8 cellular contexts compared by ENCODE assay signal in genomic region chr17:8630802-8631553, GRCh38. TPM values are rescaled to one million over a fixed set of nuclear protein-coding genes. Genes with fewer than 3 reads are reported as not detected.
DNase-seq lines count a peak whose midpoint lies in the region; ATAC-seq and TF ChIP-seq lines count a peak whose summit lies in the region.

No MANE protein-coding gene starts in this region.

- CTCF ChIA-PET in OCI-LY7 (lab: Charles Lee; ENCODE audit: unreplicated experiment) = interaction anchor here (0.5 to 1.0 kb wide), 3 partner anchors 11 to 556 kb away, joined by 3 to 14 read pairs (median 3); no protein-coding TSS in a partner anchor

- intact Hi-C loops in OCI-LY7 (cut with micrococcal nuclease; ENCODE audit: unreplicated experiment) = loop anchor here (5.0 to 10.0 kb wide), 2 partner anchors 194 to 334 kb away; partner anchors contain the start of genes NDEL1 and PIK3R5

- no peaks in the 10 kb centered on the region for H3K27me3 ChIP-seq in HUES6 (ENCODE audit: control insufficient read depth, insufficient read depth, low read length)

- H3K9me2 ChIP-seq in OCI-LY7 (ENCODE audit: insufficient read depth, low read length) = no peaks in the 10 kb centered on the region

- H3K36me3 ChIP-seq in HUES6 (ENCODE audit: control insufficient read depth, insufficient read depth, low read length) = no peaks in the 10 kb centered on the region
- H3K36me3 ChIP-seq in OCI-LY7 (ENCODE audit: insufficient read depth, low read length) = no peaks in the 10 kb centered on the region

- TF ChIP-seq POLR2A in erythroblast (IDR thresholded peaks at IDR 0.05; ENCODE audit: low read length) = no peak

- H3K4me1 ChIP-seq in HUES6 (ENCODE audit: control insufficient read depth, insufficient read depth, low read length) (peaks cover 21% of the 10 kb centered on the region), OCI-LY7 (ENCODE audit: insufficient read depth, low read length, poor library complexity, severe bottlenecking) (peaks cover 23% of the 10 kb centered on the region)

- POLR2A ChIA-PET in OCI-LY7 (lab: Charles Lee) = interaction anchor here (0.6 to 1.0 kb wide), 2 partner anchors 194 to 227 kb away, joined by 4 to 8 read pairs; no protein-coding TSS in a partner anchor

- ATAC-seq in GM21447 (IDR thresholded peaks at IDR 0.05; ENCODE audit: unreplicated experiment) = peak; percentile 98

- BruUV-seq in OCI-LY7 (replicated peaks; lab: Mats Ljungman, UMichigan) = no TSS peak

- H3K9ac ChIP-seq in HUES6 (ENCODE audit: low read length) = peak overlapping the region; percentile 84

- H3K9me3 ChIP-seq in HUES6 (ENCODE audit: control insufficient read depth, insufficient read depth, low read depth, low read length) (no peaks in the 10 kb centered on the region), OCI-LY7 (ENCODE audit: low read length) (no peaks in the 10 kb centered on the region)

- peak; percentile 63 for TF ChIP-seq CTCF in OCI-LY7 (conservative IDR thresholded peaks at IDR 0.05; ENCODE audit: low read length)

- H3K27ac ChIP-seq in HUES6 (ENCODE audit: low read depth, low read length) (peak overlapping the region; percentile 73), OCI-LY7 (ENCODE audit: low read depth, low read length, poor library complexity, severe bottlenecking) (peak overlapping the region; percentile 57)

- peak overlapping the region; percentile 98 for H2AFZ ChIP-seq in OCI-LY7 (ENCODE audit: low read length)

- peak overlapping the region; percentile 99 for H3K4me3 ChIP-seq in HUES6 (ENCODE audit: low read depth, low read length)
- peak overlapping the region; percentile 98 for H3K4me3 ChIP-seq in OCI-LY7 (ENCODE audit: low read depth, low read length, poor library complexity, severe bottlenecking)

- DNase-seq in COLO829 (ENCODE audit: low spot score) = peak; percentile 98
- peak; percentile 99 for DNase-seq in OCI-LY7 (ENCODE audit: low spot score)
- peak; percentile 82 for DNase-seq in activated T-cell treated with anti-CD3 and anti-CD28 coated beads, Interleukin-2, amount 50 U/mL, for 1 hour
- peak; percentile 99 for DNase-seq in erythroblast (lab: John Stamatoyannopoulos, UW)
- peak; percentile 98 for DNase-seq in mucosa of gallbladder (ENCODE audit: low spot score)
- peak; percentile 82 for DNase-seq in stimulated activated CD8-positive, alpha-beta memory T cell treated with anti-CD3 and anti-CD28 coated beads, Interleukin-4, amount 100 ng/mL, for 24 hours (ENCODE audit: low read depth)

- peak overlapping the region; percentile 89 for H3K4me2 ChIP-seq in OCI-LY7 (ENCODE audit: low read length)

- H3K79me2 ChIP-seq in OCI-LY7 (ENCODE audit: insufficient read depth, low read depth, low read length) = peaks cover 23% of the 10 kb centered on the region; the same call in 1 of the 2 replicates

- H4K20me1 ChIP-seq in OCI-LY7 (ENCODE audit: insufficient read depth, low read length) = peaks cover 7% of the 10 kb centered on the region; the same call in 1 of the 2 replicates

RNA-seq across cellular contexts. Expression of gene MYH10, which starts 0.5 kb away (rescaled TPM):
- total RNA-seq in OCI-LY7 (2014; rRNA removed; shearing (Covaris generic)) = 41.9 and 55.0 TPM in 2 replicates
- total RNA-seq in OCI-LY7 (2022) (50.6 and 60.4 TPM in 2 replicates), mucosa of gallbladder (104 TPM)

Comparison
In these comparisons a context has a peak if more than half of its experiments do, and no peak if none do; other contexts are left out.
1. Peak in every context shown above with its lines: DNase-seq, ATAC-seq, H3K4me3 ChIP-seq and H3K27ac ChIP-seq.